31 cellular contexts compared by ENCODE assay signal in genomic region chr14:35435177-35435576, GRCh38. TPM values are rescaled to one million over a fixed set of nuclear protein-coding genes. Genes with fewer than 3 reads are reported as not detected.
A peak's percentile ranks its signal among the peaks of the same experiment; 100 is the strongest.
DNase-seq lines count a peak whose midpoint lies in the region; ATAC-seq, FAIRE-seq and TF ChIP-seq lines count a peak whose summit lies in the region.
"Had no signal": no experiment of that assay in that cellular context is flagged by ENCODE, and none has a peak within 500 bp of the region (broad histone marks: within the 10 kb centered on the region; RNA-seq: fewer than 3 reads in every experiment).

No MANE protein-coding gene starts in this region.

- in situ Hi-C loops in K562 (cut with MboI), result loop anchor here (10.0 kb wide), 1 partner anchor 380 kb away; no protein-coding TSS in a partner anchor

- no peaks in the 10 kb centered on the region for H3K9me3 ChIP-seq in K562 (replicated peaks; ENCODE audit: control insufficient read depth, insufficient read depth, low read depth, low read length)
- H3K9me3 ChIP-seq: BE2C, HAP-1 had no signal

- intact Hi-C loops in activated CD4-positive, alpha-beta T cell treated with anti-CD3 and anti-CD28 coated beads for 36 hours (cut with DNase I, micrococcal nuclease), result loop anchor here (5.0 kb wide), 3 partner anchors 97 to 377 kb away; partner anchors contain the start of gene INSM2 (in 1 of the 2)
- intact Hi-C loops in activated CD4-positive, alpha-beta T cell treated with anti-CD3 and anti-CD28 coated beads, Interleukin-2, amount 10 ng/mL, durations not matched to agents 24 days and 14 days (cut with micrococcal nuclease), result loop anchor here (5.0 to 10.0 kb wide), 3 partner anchors 100 to 377 kb away; partner anchors contain the start of gene INSM2
- intact Hi-C loops in K562 (cut with micrococcal nuclease), result loop anchor here (5.0 kb wide), 1 partner anchor 252 kb away; no protein-coding TSS in a partner anchor

- POLR2A ChIA-PET in activated CD4-positive, alpha-beta T cell treated with anti-CD3 and anti-CD28 coated beads for 36 hours (lab: Charles Lee), result no interaction called here
- POLR2A ChIA-PET in K562 (lab: Yijun Ruan, JAX), result no interaction called here

- TF ChIP-seq CTCF in K562 (IDR thresholded peaks at IDR 0.05 in 2 of 3, conservative IDR thresholded peaks at IDR 0.05 in 1 of 3; ENCODE audit: insufficient read depth in 2 of 3, low read depth in 1 of 3, low read length in 3 of 3), result no peak

- H3K36me3 ChIP-seq in K562 (ENCODE audit: control insufficient read depth, insufficient read depth, low read length), result no peaks in the 10 kb centered on the region
- H3K36me3 ChIP-seq: HAP-1, left ventricle myocardium inferior had no signal

- no peaks in the 10 kb centered on the region for H3K27me3 Mint-ChIP-seq in activated CD4-positive, alpha-beta T cell treated with anti-CD3 and anti-CD28 coated beads for 36 hours
- H3K27me3 Mint-ChIP-seq in activated CD4-positive, alpha-beta T cell treated with anti-CD3 and anti-CD28 coated beads, Interleukin-2, amount 10 ng/mL, durations not matched to agents 24 days and 14 days, result no peaks in the 10 kb centered on the region
- H3K27me3 Mint-ChIP-seq: activated CD8-positive, alpha-beta memory T cell treated with anti-CD3 and anti-CD28 coated beads, Interleukin-2, amount 10 ng/mL, durations not matched to agents 7 days and 5 days; activated naive CD4-positive, alpha-beta T cell treated with anti-CD3 and anti-CD28 coated beads, Interleukin-2, amount 50 U/mL, for 24 hours; central memory CD8-positive, alpha-beta T cell; T-helper 17 cell had no signal

- no peak overlapping the region for H3K4me3 Mint-ChIP-seq in activated CD4-positive, alpha-beta T cell treated with anti-CD3 and anti-CD28 coated beads for 36 hours
- no peak overlapping the region for H3K4me3 Mint-ChIP-seq in activated CD4-positive, alpha-beta T cell treated with anti-CD3 and anti-CD28 coated beads, Interleukin-2, amount 10 ng/mL, durations not matched to agents 24 days and 14 days
- H3K4me3 Mint-ChIP-seq: activated CD8-positive, alpha-beta memory T cell treated with anti-CD3 and anti-CD28 coated beads, Interleukin-2, amount 10 ng/mL, durations not matched to agents 7 days and 5 days; activated naive CD4-positive, alpha-beta T cell treated with anti-CD3 and anti-CD28 coated beads, Interleukin-2, amount 50 U/mL, for 24 hours; activated T-helper 1 cell treated with anti-CD3 and anti-CD28 coated beads, Interleukin-12 subunit alpha, Interleukin-12 subunit beta, Interleukin-2, Interleukin-4 antibody, amounts not matched to agents 30 ng/mL and 10 ng/mL and 1 ng/mL, durations not matched to agents 14 hours and 24 hours and 36 hours; central memory CD8-positive, alpha-beta T cell; natural killer cell; stimulated activated effector memory CD8-positive, alpha-beta T cell treated with anti-CD3 and anti-CD28 coated beads, Interleukin-12 subunit alpha, Interleukin-12 subunit beta, amount 100 ng/mL, for 72 hours; T-helper 17 cell had no signal

- FAIRE-seq in K562 (lab: Jason Lieb, UNC), result peak; percentile 6
- FAIRE-seq: A204.1 had no signal

- no TSS peak for BruUV-seq in K562 (replicated peaks; lab: Mats Ljungman, UMichigan)

- H3K79me2 ChIP-seq in K562 (ENCODE audit: control insufficient read depth, insufficient read depth, low read length), result no peaks in the 10 kb centered on the region

- peak; percentile 45; the same call in 1 of the 2 replicates for TF ChIP-seq EP300 in K562 (IDR thresholded peaks at IDR 0.05; ENCODE audit: low read length)

- H3K9me1 ChIP-seq in K562 (ENCODE audit: control insufficient read depth, insufficient read depth, low read length), result no peaks in the 10 kb centered on the region

- peak overlapping the region; percentile 20; the same call in 1 of the 3 replicates for H3K27ac ChIP-seq in K562 (ENCODE audit: extremely low read depth, low read depth, low read length)
- H3K27ac ChIP-seq: dorsolateral prefrontal cortex, left ventricle myocardium inferior, SK-N-MC had no signal

- no peak overlapping the region for H3K4me3 ChIP-seq in K562
- H3K4me3 ChIP-seq: dorsolateral prefrontal cortex, HAP-1, left ventricle myocardium inferior, SK-N-MC had no signal

- no peaks in the 10 kb centered on the region for H4K20me1 ChIP-seq in K562 (replicated peaks; ENCODE audit: control insufficient read depth, insufficient read depth, low read length)

- no peaks in the 10 kb centered on the region for H3K36me3 Mint-ChIP-seq in activated CD4-positive, alpha-beta T cell treated with anti-CD3 and anti-CD28 coated beads for 36 hours (ENCODE audit: low read depth)
- H3K36me3 Mint-ChIP-seq in activated CD4-positive, alpha-beta T cell treated with anti-CD3 and anti-CD28 coated beads, Interleukin-2, amount 10 ng/mL, durations not matched to agents 24 days and 14 days (ENCODE audit: low read depth), result no peaks in the 10 kb centered on the region
- H3K36me3 Mint-ChIP-seq: activated CD8-positive, alpha-beta memory T cell treated with anti-CD3 and anti-CD28 coated beads, Interleukin-2, amount 10 ng/mL, durations not matched to agents 7 days and 5 days; activated naive CD4-positive, alpha-beta T cell treated with anti-CD3 and anti-CD28 coated beads, Interleukin-2, amount 50 U/mL, for 24 hours; natural killer cell; stimulated activated effector memory CD8-positive, alpha-beta T cell treated with anti-CD3 and anti-CD28 coated beads, Interleukin-12 subunit alpha, Interleukin-12 subunit beta, amount 100 ng/mL, for 72 hours had no signal

- TF ChIP-seq RAD21 in K562 (CRISPR knock-in tag; conservative IDR thresholded peaks at IDR 0.05 in 1 of 2, IDR thresholded peaks at IDR 0.05 in 1 of 2), result no peak

- CTCF ChIA-PET in activated CD4-positive, alpha-beta T cell treated with anti-CD3 and anti-CD28 coated beads for 36 hours (lab: Charles Lee), result interaction anchor here (1.2 kb wide), 1 partner anchor 296 kb away, joined by 3 read pairs; no protein-coding TSS in a partner anchor
- CTCF ChIA-PET in K562 (lab: Yijun Ruan, JAX; ENCODE audit: low intra/inter-chr PET ratio), result no interaction called here

- no peak for TF ChIP-seq POLR2A in K562 (conservative IDR thresholded peaks at IDR 0.05)

- no peak overlapping the region for H3K9ac ChIP-seq in K562 (ENCODE audit: insufficient read depth in 1 of 2, low read depth in 2 of 2, low read length in 2 of 2)

- no peak overlapping the region for H3K4me2 ChIP-seq in K562 (ENCODE audit: insufficient read depth, low read length)

- ATAC-seq in activated CD4-positive, alpha-beta T cell treated with anti-CD3 and anti-CD28 coated beads for 36 hours, result peak; percentile 57
- 0 out of 3 replicates have a peak, but pooled peaks have one; percentile 58 for ATAC-seq in K562
- no peak for ATAC-seq in HG02840 (IDR thresholded peaks at IDR 0.05; ENCODE audit: low FRiP score, unreplicated experiment)
- no peak for ATAC-seq in HG03039 (IDR thresholded peaks at IDR 0.05; ENCODE audit: unreplicated experiment)
- ATAC-seq: activated CD8-positive, alpha-beta memory T cell treated with anti-CD3 and anti-CD28 coated beads, Interleukin-2, amount 10 ng/mL, durations not matched to agents 7 days and 5 days; natural killer cell; stimulated activated effector memory CD8-positive, alpha-beta T cell treated with anti-CD3 and anti-CD28 coated beads, Interleukin-12 subunit alpha, Interleukin-12 subunit beta, amount 100 ng/mL, for 72 hours; T-helper 17 cell had no signal

- peaks cover 12% of the 10 kb centered on the region for H3K4me1 Mint-ChIP-seq in activated CD4-positive, alpha-beta T cell treated with anti-CD3 and anti-CD28 coated beads for 36 hours
- H3K4me1 Mint-ChIP-seq in activated CD4-positive, alpha-beta T cell treated with anti-CD3 and anti-CD28 coated beads, Interleukin-2, amount 10 ng/mL, durations not matched to agents 24 days and 14 days, result peaks cover 9% of the 10 kb centered on the region
- H3K4me1 Mint-ChIP-seq: natural killer cell had no signal

- no peaks in the 10 kb centered on the region for H3K27me3 ChIP-seq in K562 (ENCODE audit: control insufficient read depth in 2 of 2, insufficient read depth in 2 of 2, low read length in 2 of 2)
- H3K27me3 ChIP-seq: BE2C, dorsolateral prefrontal cortex had no signal

- no peak overlapping the region for H3K27ac Mint-ChIP-seq in activated CD4-positive, alpha-beta T cell treated with anti-CD3 and anti-CD28 coated beads for 36 hours
- H3K27ac Mint-ChIP-seq in activated CD4-positive, alpha-beta T cell treated with anti-CD3 and anti-CD28 coated beads, Interleukin-2, amount 10 ng/mL, durations not matched to agents 24 days and 14 days, result no peak overlapping the region
- H3K27ac Mint-ChIP-seq: activated CD8-positive, alpha-beta memory T cell treated with anti-CD3 and anti-CD28 coated beads, Interleukin-2, amount 10 ng/mL, durations not matched to agents 7 days and 5 days; activated naive CD4-positive, alpha-beta T cell treated with anti-CD3 and anti-CD28 coated beads, Interleukin-2, amount 50 U/mL, for 24 hours; natural killer cell; stimulated activated effector memory CD8-positive, alpha-beta T cell treated with anti-CD3 and anti-CD28 coated beads, Interleukin-12 subunit alpha, Interleukin-12 subunit beta, amount 100 ng/mL, for 72 hours; T-helper 17 cell had no signal

- no peak overlapping the region for H2AFZ ChIP-seq in K562 (ENCODE audit: low read depth, low read length)

- no peak for DNase-seq in activated CD4-positive, alpha-beta T cell treated with anti-CD3 and anti-CD28 coated beads for 36 hours
- no peak for DNase-seq in activated CD4-positive, alpha-beta T cell treated with anti-CD3 and anti-CD28 coated beads, Interleukin-2, amount 10 ng/mL, durations not matched to agents 24 days and 14 days
- DNase-seq in HT1080 (ENCODE audit: low read depth), result peak; percentile 62
- peak in 2 of 4 experiments; percentile 22 to 33 for DNase-seq in K562 (ENCODE audit: extremely low read depth in 1 of 4, low spot score in 3 of 4)
- peak; percentile 14 for DNase-seq in renal cortical epithelial cell (ENCODE audit: low read depth)
- no peak for DNase-seq in NCI-H187 treated with DMSO at 0.1 percent for 48 hours (lab: John Stamatoyannopoulos, UW)
- DNase-seq: activated CD4-positive, alpha-beta T cell treated with anti-CD3 and anti-CD28 coated beads for 48 hours; activated CD8-positive, alpha-beta memory T cell treated with anti-CD3 and anti-CD28 coated beads, Interleukin-2, amount 10 ng/mL, durations not matched to agents 7 days and 5 days; aorta; BE2C; DND-41; dorsolateral prefrontal cortex; left ventricle myocardium inferior; midbrain; MM.1S; natural killer cell; NCI-H146; NCI-H524 treated with DMSO at 0.1 percent for 48 hours; retina; RPMI8226; stimulated activated CD4-positive, alpha-beta T cell treated with anti-CD3 and anti-CD28 coated beads, Interleukin-2, amount 100 ng/mL, for 48 hours; T-helper 17 cell had no signal

- no peaks in the 10 kb centered on the region for H3K9me3 Mint-ChIP-seq in activated CD4-positive, alpha-beta T cell treated with anti-CD3 and anti-CD28 coated beads for 36 hours (ENCODE audit: low read depth)
- H3K9me3 Mint-ChIP-seq in activated CD4-positive, alpha-beta T cell treated with anti-CD3 and anti-CD28 coated beads, Interleukin-2, amount 10 ng/mL, durations not matched to agents 24 days and 14 days, result no peaks in the 10 kb centered on the region
- H3K9me3 Mint-ChIP-seq: activated naive CD4-positive, alpha-beta T cell treated with anti-CD3 and anti-CD28 coated beads, Interleukin-2, amount 50 U/mL, for 24 hours; activated T-helper 1 cell treated with anti-CD3 and anti-CD28 coated beads, Interleukin-12 subunit alpha, Interleukin-12 subunit beta, Interleukin-2, Interleukin-4 antibody, amounts not matched to agents 30 ng/mL and 10 ng/mL and 1 ng/mL, durations not matched to agents 14 hours and 24 hours and 36 hours; central memory CD8-positive, alpha-beta T cell; natural killer cell; stimulated activated effector memory CD8-positive, alpha-beta T cell treated with anti-CD3 and anti-CD28 coated beads, Interleukin-12 subunit alpha, Interleukin-12 subunit beta, amount 100 ng/mL, for 72 hours had no signal

- peaks cover 0 to 3% of the 10 kb centered on the region in 2 experiments; a peak in 2 of 5 replicates for H3K4me1 ChIP-seq in K562 (replicated peaks in 1 of 2; ENCODE audit: control insufficient read depth in 2 of 2, insufficient read depth in 2 of 2, low read length in 2 of 2)
- H3K4me1 ChIP-seq: HAP-1, left ventricle myocardium inferior had no signal

RNA-seq across cellular contexts. Expression of gene NFKBIA, which starts 30.6 kb away (rescaled TPM):
- total RNA-seq in activated CD4-positive, alpha-beta T cell treated with anti-CD3 and anti-CD28 coated beads for 36 hours, result 100 to 1,000 TPM; 264 to 298 TPM
- 506 and 534 TPM in 2 replicates for total RNA-seq in activated CD4-positive, alpha-beta T cell treated with anti-CD3 and anti-CD28 coated beads, Interleukin-2, amount 10 ng/mL, durations not matched to agents 24 days and 14 days
- total RNA-seq in HT1080 (2014; rRNA removed; shearing (Covaris generic)), result 42.9 and 49.7 TPM in 2 replicates
- polyA plus RNA-seq in HT1080 (2015; cell fraction: cytosol; rRNA removed), result 17.4 and 20.5 TPM in 2 replicates
- 30.2 and 34.7 TPM in 2 replicates for polyA plus RNA-seq in HT1080 (2015; cell fraction: nucleus; rRNA removed)
- total RNA-seq in K562 (2011; cell fraction: chromatin; rRNA removed; ENCODE audit: low replicate concordance), result 39.0 and 119 TPM in 2 replicates
- 77.4 and 121 TPM in 2 replicates for total RNA-seq in K562 (2011; cell fraction: nucleolus; rRNA removed)
- 50.6 and 60.0 TPM in 2 replicates for total RNA-seq in K562 (2011; cell fraction: nucleoplasm; rRNA removed)
- total RNA-seq in K562 (2014; rRNA removed) (20.9 and 39.6 TPM in 2 replicates), K562 (2014; rRNA removed; fragmentation: Illumina TruSeq; extraction: Trizol) (16.7 and 17.7 TPM in 2 replicates), K562 (2015; rRNA removed; fragmentation: Illumina TruSeq; extraction: Trizol) (31.8 and 34.5 TPM in 2 replicates), K562 (2021) (21.3 and 22.7 TPM in 2 replicates), renal cortical epithelial cell (213 and 383 TPM in 2 replicates)
- polyA plus RNA-seq in K562 (2011; rRNA removed) (15.0 and 23.8 TPM in 2 replicates), K562 (2014; fragmentation: Illumina TruSeq; extraction: Trizol) (23.8 and 24.4 TPM in 2 replicates), K562 (2014; fragmentation: Nextera tagmentation; extraction: Ambion mirVana) (1 to 10 TPM; 6.9 to 8.8 TPM), K562 (2014; rRNA removed) (15.3 and 18.2 TPM in 2 replicates)
- 17.5 and 26.1 TPM in 2 replicates for polyA plus RNA-seq in K562 (2011; cell fraction: cytosol; rRNA removed)
- 75.3 and 106 TPM in 2 replicates for polyA plus RNA-seq in K562 (2011; cell fraction: nucleus; rRNA removed)
- polyA plus RNA-seq in K562 (2012), result 23.5 and 32.0 TPM in 2 replicates
- polyA minus RNA-seq in K562 (2011; rRNA and poly(A)+ RNA removed), result 19.5 and 24.3 TPM in 2 replicates
- polyA minus RNA-seq in K562 (2011; cell fraction: cytosol; rRNA and poly(A)+ RNA removed), result 17.6 and 21.0 TPM in 2 replicates
- polyA minus RNA-seq in K562 (2011; cell fraction: nucleus; rRNA and poly(A)+ RNA removed), result 67.9 and 90.0 TPM in 2 replicates

Comparison
In these comparisons a context has a peak if more than half of its experiments do, and no peak if none do; other contexts are left out.
1. ATAC-seq: peak in activated CD4-positive, alpha-beta T cell treated with anti-CD3 and anti-CD28 coated beads for 36 hours (single experiment) and K562 (single experiment); none in HG02840 (single experiment) and HG03039 (single experiment).
2. DNase-seq: peak in HT1080 (single experiment) and renal cortical epithelial cell (single experiment); none in activated CD4-positive, alpha-beta T cell treated with anti-CD3 and anti-CD28 coated beads for 36 hours (single experiment), activated CD4-positive, alpha-beta T cell treated with anti-CD3 and anti-CD28 coated beads, Interleukin-2, amount 10 ng/mL, durations not matched to agents 24 days and 14 days (single experiment) and NCI-H187 treated with DMSO at 0.1 percent for 48 hours (single experiment).